8 cellular contexts compared by ENCODE assay signal in genomic region chr6:30006170-30007131, GRCh38. TPM values are rescaled to one million over a fixed set of nuclear protein-coding genes. Genes with fewer than 3 reads are reported as not detected.
DNase-seq lines count a peak whose midpoint lies in the region; ATAC-seq and TF ChIP-seq lines count a peak whose summit lies in the region.

No MANE protein-coding gene starts in this region.

- no peak for TF ChIP-seq POLR2A in esophagus squamous epithelium (IDR thresholded peaks at IDR 0.05)

- H3K9me3 Mint-ChIP-seq in Calu3 (ENCODE audit: low read depth, unreplicated experiment), result no peaks in the 10 kb centered on the region
- no peaks in the 10 kb centered on the region for H3K9me3 Mint-ChIP-seq in activated CD4-positive, alpha-beta memory T cell treated with anti-CD3 and anti-CD28 coated beads for 36 hours
- H3K9me3 Mint-ChIP-seq in natural killer cell, result no peaks in the 10 kb centered on the region

- ATAC-seq in natural killer cell (peak; percentile 35 to 59 (median 58)), HG03520 (IDR thresholded peaks at IDR 0.05; ENCODE audit: unreplicated experiment) (no peak), HG02870 (IDR thresholded peaks at IDR 0.05; ENCODE audit: unreplicated experiment) (no peak), GM18511 (IDR thresholded peaks at IDR 0.05; ENCODE audit: unreplicated experiment) (no peak)

- DNase-seq in Calu3, result peak; percentile 20
- DNase-seq in activated CD4-positive, alpha-beta memory T cell treated with anti-CD3 and anti-CD28 coated beads for 36 hours, result peak; percentile 18
- DNase-seq in esophagus squamous epithelium (lab: John Stamatoyannopoulos, UW), result no peak
- DNase-seq in natural killer cell, result peak; percentile 18
- DNase-seq in central memory CD4-positive, alpha-beta T cell, result no peak

- 1 to 10% methylated on average over 15 to 16 of the region's 74 CpGs for WGBS in esophagus squamous epithelium, 2 donors

- peak overlapping the region; percentile 50 for H3K27ac Mint-ChIP-seq in Calu3 (ENCODE audit: unreplicated experiment)
- no peak overlapping the region for H3K27ac Mint-ChIP-seq in activated CD4-positive, alpha-beta memory T cell treated with anti-CD3 and anti-CD28 coated beads for 36 hours
- peak overlapping the region in 1 of 2 donors; percentile 72 for H3K27ac Mint-ChIP-seq in natural killer cell

- peaks cover 12% of the 10 kb centered on the region for H3K4me1 Mint-ChIP-seq in Calu3 (ENCODE audit: low read depth, unreplicated experiment)
- H3K4me1 Mint-ChIP-seq in activated CD4-positive, alpha-beta memory T cell treated with anti-CD3 and anti-CD28 coated beads for 36 hours (ENCODE audit: low read depth), result peaks cover 15% of the 10 kb centered on the region
- H3K4me1 Mint-ChIP-seq in natural killer cell, result peaks cover 7 to 26% of the 10 kb centered on the region in 2 donors

- H3K4me3 Mint-ChIP-seq in Calu3 (ENCODE audit: low read depth, unreplicated experiment) (peak overlapping the region; percentile 70), natural killer cell (peak overlapping the region; percentile 80)
- peak overlapping the region; percentile 44 for H3K4me3 Mint-ChIP-seq in activated CD4-positive, alpha-beta memory T cell treated with anti-CD3 and anti-CD28 coated beads for 36 hours

- peaks cover 0 to 4% (median 0%) of the 10 kb centered on the region in 3 donors for H3K36me3 ChIP-seq in esophagus squamous epithelium

- H3K27ac ChIP-seq in esophagus squamous epithelium, result no peak overlapping the region

- H3K9me3 ChIP-seq in esophagus squamous epithelium, result no peaks in the 10 kb centered on the region

- peak overlapping the region; percentile 31 to 72 (median 49) for H3K4me3 ChIP-seq in esophagus squamous epithelium

- peaks cover 0 to 42% (median 6%) of the 10 kb centered on the region in 4 donors for H3K27me3 ChIP-seq in esophagus squamous epithelium

- POLR2A ChIA-PET in activated CD4-positive, alpha-beta memory T cell treated with anti-CD3 and anti-CD28 coated beads for 36 hours (lab: Charles Lee), result no interaction called here

- peaks cover 12 to 24% (median 13%) of the 10 kb centered on the region in 3 donors for H3K4me1 ChIP-seq in esophagus squamous epithelium

- CTCF ChIA-PET in Calu3 (lab: Charles Lee), result interaction anchor here (1.1 kb wide), 1 partner anchor 14 kb away, joined by 4 read pairs; no protein-coding TSS in a partner anchor
- CTCF ChIA-PET in activated CD4-positive, alpha-beta memory T cell treated with anti-CD3 and anti-CD28 coated beads for 36 hours (lab: Charles Lee), result no interaction called here

- TF ChIP-seq CTCF in Calu3 (IDR thresholded peaks at IDR 0.05; ENCODE audit: unreplicated experiment) (no peak), esophagus squamous epithelium (IDR thresholded peaks at IDR 0.05) (no peak), natural killer cell (IDR thresholded peaks at IDR 0.05) (no peak)

- intact Hi-C loops in Calu3 (cut with micrococcal nuclease; ENCODE audit: unreplicated experiment) (loop anchor here (5.0 kb wide), 1 partner anchor 39 kb away; no protein-coding TSS in a partner anchor), esophagus squamous epithelium (cut with DNase I) (no loop called here), natural killer cell (cut with micrococcal nuclease) (loop anchor here (5.0 kb wide), 1 partner anchor 39 kb away; no protein-coding TSS in a partner anchor)
- intact Hi-C loops in activated CD4-positive, alpha-beta memory T cell treated with anti-CD3 and anti-CD28 coated beads for 36 hours (cut with micrococcal nuclease), result no loop called here

- H3K36me3 Mint-ChIP-seq in Calu3 (ENCODE audit: insufficient read depth, unreplicated experiment) (peaks cover 18% of the 10 kb centered on the region), natural killer cell (no peaks in the 10 kb centered on the region)
- H3K36me3 Mint-ChIP-seq in activated CD4-positive, alpha-beta memory T cell treated with anti-CD3 and anti-CD28 coated beads for 36 hours, result peaks cover 14% of the 10 kb centered on the region

- no TSS peak for BruUV-seq in Calu3 (replicated peaks; lab: Mats Ljungman, UMichigan)

- H3K27me3 Mint-ChIP-seq in Calu3 (ENCODE audit: unreplicated experiment) (peaks cover 41% of the 10 kb centered on the region), natural killer cell (ENCODE audit: low read depth in 2 of 2) (peaks cover 30% of the 10 kb centered on the region in 2 donors)
- H3K27me3 Mint-ChIP-seq in activated CD4-positive, alpha-beta memory T cell treated with anti-CD3 and anti-CD28 coated beads for 36 hours, result peaks cover 23% of the 10 kb centered on the region

RNA-seq across cellular contexts. Expression of gene POLR1H, which starts 54.6 kb away (rescaled TPM):
- 25.1 and 25.2 TPM in 2 replicates for total RNA-seq in Calu3 (2022)
- 10 to 100 TPM; 69.4 to 73.2 TPM for total RNA-seq in activated CD4-positive, alpha-beta memory T cell treated with anti-CD3 and anti-CD28 coated beads for 36 hours
- 10 to 100 TPM; 13.2 to 35.8 (median 19.8) TPM for total RNA-seq in esophagus squamous epithelium
- 10 to 100 TPM; 21.0 to 36.2 (median 28.5) TPM for total RNA-seq in natural killer cell

Comparison
In these comparisons a context has a peak if more than half of its experiments do, and no peak if none do; other contexts are left out.
1. DNase-seq: peak in Calu3 (single experiment), activated CD4-positive, alpha-beta memory T cell treated with anti-CD3 and anti-CD28 coated beads for 36 hours (single experiment) and natural killer cell (single experiment); none in esophagus squamous epithelium (single experiment) and central memory CD4-positive, alpha-beta T cell (single experiment).
2. ATAC-seq: peak in natural killer cell (3 of 3); none in HG03520 (single experiment), HG02870 (single experiment) and GM18511 (single experiment).
3. intact Hi-C loops: an anchor here in Calu3 (5.0 kb wide) and natural killer cell (5.0 kb wide); none called in activated CD4-positive, alpha-beta memory T cell treated with anti-CD3 and anti-CD28 coated beads for 36 hours and esophagus squamous epithelium.
4. Peak in every context shown above with its lines, with median percentiles within 50 percentile points of each other: H3K4me3 Mint-ChIP-seq.